Comparison of ENCODE assay signal across 12 cellular contexts in genomic region chr4:158770671-158771070, GRCh38. TPM values are rescaled to one million over a fixed set of nuclear protein-coding genes. Genes with fewer than 3 reads are reported as not detected.
DNase-seq lines count a peak whose midpoint lies in the region; ATAC-seq, FAIRE-seq and TF ChIP-seq lines count a peak whose summit lies in the region.
"Had no signal": no experiment of that assay in that cellular context is flagged by ENCODE, and none has a peak within 500 bp of the region (broad histone marks: within the 10 kb centered on the region; RNA-seq: fewer than 3 reads in every experiment).

No MANE protein-coding gene starts in this region.

- no peak overlapping the region for H2BK12ac ChIP-seq in trophoblast cell (ENCODE audit: low read length)

- WGBS in smooth muscle cell (ENCODE audit: low lambda C conversion rate) = 96% methylated on average over 5 of the region's 5 CpGs
- no CpG with 5 or more reads among the region's 5 CpGs for WGBS in trophoblast cell (ENCODE audit: extremely low coverage, insufficient coverage, insufficient read length)

- H3K36me3 Mint-ChIP-seq in activated naive CD4-positive, alpha-beta T cell treated with anti-CD3 and anti-CD28 coated beads for 36 hours (ENCODE audit: low read depth) = peaks cover 1% of the 10 kb centered on the region
- no peaks in the 10 kb centered on the region for H3K36me3 Mint-ChIP-seq in WTC11

- no peak overlapping the region for H2BK5ac ChIP-seq in trophoblast cell (ENCODE audit: low read depth, low read length, poor library complexity)

- peaks cover 47% of the 10 kb centered on the region for H3K4me1 Mint-ChIP-seq in activated naive CD4-positive, alpha-beta T cell treated with anti-CD3 and anti-CD28 coated beads for 36 hours (ENCODE audit: low read depth)
- H3K4me1 Mint-ChIP-seq in WTC11 = peaks cover 35% of the 10 kb centered on the region

- H3K4me3 Mint-ChIP-seq in activated naive CD4-positive, alpha-beta T cell treated with anti-CD3 and anti-CD28 coated beads for 36 hours = peak overlapping the region; percentile 96
- H3K4me3 Mint-ChIP-seq in WTC11 = peak overlapping the region; percentile 98

- no peak for FAIRE-seq in kidney (lab: Jason Lieb, UNC)
- FAIRE-seq: HTR-8/SVneo had no signal

- TF ChIP-seq CTCF in WTC11 (IDR thresholded peaks at IDR 0.05) (no peak), kidney (IDR thresholded peaks at IDR 0.05; ENCODE audit: borderline replicate concordance, extremely low read depth, insufficient read depth) (no peak), smooth muscle cell (IDR thresholded peaks at IDR 0.05; ENCODE audit: borderline replicate concordance, insufficient read depth, poor library complexity, severe bottlenecking) (no peak), omental fat pad (IDR thresholded peaks at IDR 0.05) (no peak)

- peaks cover 14% of the 10 kb centered on the region for H3F3A ChIP-seq in smooth muscle cell (ENCODE audit: low read depth)

- H4K91ac ChIP-seq in trophoblast cell (ENCODE audit: low read depth, low read length) = no peak overlapping the region

- H3K4me3 ChIP-seq in kidney (ENCODE audit: low read length in 2 of 2) = peak overlapping the region; percentile 66 to 83
- no peak overlapping the region for H3K4me3 ChIP-seq in smooth muscle cell
- no peak overlapping the region for H3K4me3 ChIP-seq in trophoblast cell (ENCODE audit: low read depth, low read length)

- no peak for DNase-seq in activated naive CD4-positive, alpha-beta T cell treated with anti-CD3 and anti-CD28 coated beads for 36 hours
- DNase-seq in activated naive CD4-positive, alpha-beta T cell treated with Interleukin-2 at 50 U/mL for 16 hours = no peak
- DNase-seq in WTC11 (ENCODE audit: low spot score) (no peak), kidney (no peak), smooth muscle cell (lab: John Stamatoyannopoulos, UW; ENCODE audit: unreplicated experiment) (no peak), omental fat pad (ENCODE audit: low spot score) (no peak), trophoblast cell (no peak)
- DNase-seq: activated CD8-positive, alpha-beta memory T cell treated with anti-CD3 and anti-CD28 coated beads for 24 hours; AML-193; cerebellar nuclear complex had no signal

- no peak overlapping the region for H3K4ac ChIP-seq in trophoblast cell (ENCODE audit: low read depth, low read length)

- H3K23ac ChIP-seq in trophoblast cell (ENCODE audit: low read length) = no peak overlapping the region

- H3K4me2 ChIP-seq in smooth muscle cell (peak overlapping the region; percentile 94), trophoblast cell (ENCODE audit: low read length) (no peak overlapping the region)

- H3K9ac ChIP-seq in kidney (ENCODE audit: low read length in 2 of 2) = peak overlapping the region; percentile 8 to 43
- no peak overlapping the region for H3K9ac ChIP-seq in smooth muscle cell (ENCODE audit: low read depth)
- H3K9ac ChIP-seq in trophoblast cell (ENCODE audit: low read length) = no peak overlapping the region

- peaks cover 9% of the 10 kb centered on the region for H4K20me1 ChIP-seq in smooth muscle cell (ENCODE audit: low read depth)

- no peaks in the 10 kb centered on the region for H3K9me3 Mint-ChIP-seq in activated naive CD4-positive, alpha-beta T cell treated with anti-CD3 and anti-CD28 coated beads for 36 hours
- no peaks in the 10 kb centered on the region for H3K9me3 Mint-ChIP-seq in WTC11

- no peak overlapping the region for H4K12ac ChIP-seq in trophoblast cell (ENCODE audit: low read depth, low read length)

- H3K27ac ChIP-seq in kidney (ENCODE audit: low read depth in 2 of 2, low read length in 2 of 2) = peak overlapping the region; percentile 51 to 86
- H3K27ac ChIP-seq in smooth muscle cell (ENCODE audit: low read depth) = no peak overlapping the region
- no peak overlapping the region for H3K27ac ChIP-seq in trophoblast cell (ENCODE audit: low read depth, low read length)

- no peak overlapping the region for H2AK5ac ChIP-seq in trophoblast cell (ENCODE audit: low read length)

- H3K27me3 Mint-ChIP-seq in activated naive CD4-positive, alpha-beta T cell treated with anti-CD3 and anti-CD28 coated beads for 36 hours (ENCODE audit: low read depth) = no peaks in the 10 kb centered on the region
- H3K27me3 Mint-ChIP-seq in WTC11 (ENCODE audit: low read depth) = peaks cover 22% of the 10 kb centered on the region

- POLR2A ChIA-PET in WTC11 (lab: Charles Lee) = no interaction called here

- H3K18ac ChIP-seq in trophoblast cell (ENCODE audit: low read length) = no peak overlapping the region

- no peak overlapping the region for H2BK120ac ChIP-seq in trophoblast cell (ENCODE audit: insufficient read depth, low read length, poor library complexity)

- H3K27me3 ChIP-seq in smooth muscle cell (ENCODE audit: low read depth) = no peaks in the 10 kb centered on the region
- H3K27me3 ChIP-seq in trophoblast cell (ENCODE audit: insufficient read depth, low read length) = peaks cover 4% of the 10 kb centered on the region

- intact Hi-C loops in activated naive CD4-positive, alpha-beta T cell treated with anti-CD3 and anti-CD28 coated beads for 36 hours (cut with micrococcal nuclease) = no loop called here
- intact Hi-C loops in kidney (cut with DNase I) = no loop called here

- H2AFZ ChIP-seq in smooth muscle cell (ENCODE audit: low read depth) (no peak overlapping the region), trophoblast cell (ENCODE audit: insufficient read depth, low read length, poor library complexity) (no peak overlapping the region)

- CTCF ChIA-PET in activated naive CD4-positive, alpha-beta T cell treated with anti-CD3 and anti-CD28 coated beads for 36 hours (lab: Charles Lee) = interaction anchor here (1.1 kb wide), 1 partner anchor 41 kb away, joined by 3 read pairs; no protein-coding TSS in a partner anchor
- CTCF ChIA-PET in WTC11 (lab: Charles Lee) = no interaction called here

- no peak overlapping the region for H4K8ac ChIP-seq in trophoblast cell (ENCODE audit: low read depth, low read length)

- no peak overlapping the region for H3K14ac ChIP-seq in trophoblast cell (ENCODE audit: low read length)

- H3K36me3 ChIP-seq in kidney (ENCODE audit: control insufficient read depth in 1 of 2, insufficient read depth in 2 of 2, low read length in 2 of 2) (no peaks in the 10 kb centered on the region), smooth muscle cell (ENCODE audit: low read depth) (no peaks in the 10 kb centered on the region), trophoblast cell (ENCODE audit: control insufficient read depth in 1 of 2, insufficient read depth in 2 of 2, low read length in 2 of 2) (no peaks in the 10 kb centered on the region)

- ATAC-seq in WTC11 = no peak
- ATAC-seq in HG02970 (IDR thresholded peaks at IDR 0.05; ENCODE audit: low FRiP score, unreplicated experiment) = no peak
- no peak for ATAC-seq in omental fat pad (ENCODE audit: low FRiP score)

- H3K4me1 ChIP-seq in kidney (ENCODE audit: control insufficient read depth in 1 of 2, insufficient read depth in 1 of 2, low read depth in 1 of 2, low read length in 2 of 2) (peaks cover 16 to 19% of the 10 kb centered on the region in 2 donors), smooth muscle cell (ENCODE audit: low read depth) (peaks cover 11% of the 10 kb centered on the region), trophoblast cell (ENCODE audit: control insufficient read depth in 1 of 2, insufficient read depth in 2 of 2, low read length in 2 of 2) (peaks cover 2% of the 10 kb centered on the region in 2 experiments)

- H3K9me3 ChIP-seq in kidney (ENCODE audit: control insufficient read depth in 1 of 2, low read length in 2 of 2) (no peaks in the 10 kb centered on the region), smooth muscle cell (replicated peaks; ENCODE audit: low read depth) (no peaks in the 10 kb centered on the region), trophoblast cell (ENCODE audit: insufficient read depth, low read depth, low read length) (no peaks in the 10 kb centered on the region)

- H3K79me2 ChIP-seq in smooth muscle cell (ENCODE audit: low read depth) (peaks cover 43% of the 10 kb centered on the region), trophoblast cell (ENCODE audit: control insufficient read depth, insufficient read depth, low read length, poor library complexity) (peaks cover 8% of the 10 kb centered on the region)

- H3K27ac Mint-ChIP-seq in activated naive CD4-positive, alpha-beta T cell treated with anti-CD3 and anti-CD28 coated beads for 36 hours = no peak overlapping the region
- no peak overlapping the region for H3K27ac Mint-ChIP-seq in WTC11

- H3K79me1 ChIP-seq in trophoblast cell (ENCODE audit: low read length) = peaks cover 8% of the 10 kb centered on the region

TF ChIP-seq in WTC11, 78 proteins besides CTCF, POLR2A, EP300 and RAD21:
- TF ChIP-seq EMX1 (CRISPR knock-in tag; IDR thresholded peaks at IDR 0.05) = no peak

RNA-seq across cellular contexts. Expression of gene FNIP2, which starts 1.8 kb away (rescaled TPM):
- 10 to 100 TPM; 10.1 to 11.3 TPM for total RNA-seq in activated naive CD4-positive, alpha-beta T cell treated with anti-CD3 and anti-CD28 coated beads for 36 hours
- total RNA-seq in WTC11 (2021) = 8.2 to 10.2 TPM (median 8.6 TPM) in 3 replicates
- 65.1 TPM for total RNA-seq in kidney
- polyA plus RNA-seq in kidney (ENCODE audit: insufficient read depth, low read depth, low replicate concordance) = 13.2 TPM
- 27.6 and 36.3 TPM in 2 replicates for total RNA-seq in smooth muscle cell
- 10.4 and 11.2 TPM in 2 replicates for polyA plus RNA-seq in smooth muscle cell
- 100 to 1,000 TPM in 1 of 4 donors, 10 to 100 TPM in 3; 56.4 to 125 (median 73.4) TPM for total RNA-seq in omental fat pad
- 8.2 and 8.8 TPM in 2 replicates for polyA plus RNA-seq in trophoblast cell (2013)

RNA-seq across cellular contexts. Expression of gene PPID, which starts 47.5 kb away (rescaled TPM):
- total RNA-seq in activated naive CD4-positive, alpha-beta T cell treated with anti-CD3 and anti-CD28 coated beads for 36 hours = 10 to 100 TPM; 55.4 to 55.6 TPM
- 38.3 to 40.5 TPM (median 40.3 TPM) in 3 replicates for total RNA-seq in WTC11 (2021)
- 15.7 TPM for total RNA-seq in kidney
- 41.9 TPM for polyA plus RNA-seq in kidney (ENCODE audit: insufficient read depth, low read depth, low replicate concordance)
- total RNA-seq in smooth muscle cell = 32.1 and 33.2 TPM in 2 replicates
- 33.1 and 33.7 TPM in 2 replicates for polyA plus RNA-seq in smooth muscle cell
- 10 to 100 TPM; 15.6 to 23.9 (median 20.4) TPM for total RNA-seq in omental fat pad
- 31.1 and 32.2 TPM in 2 replicates for polyA plus RNA-seq in trophoblast cell (2013)

Comparison
In these comparisons a context has a peak if more than half of its experiments do, and no peak if none do; other contexts are left out.
1. H3K27ac ChIP-seq: peak in kidney (2 of 2); none in smooth muscle cell (single experiment) and trophoblast cell (single experiment).
2. H3K4me3 ChIP-seq: peak in kidney (2 of 2); none in smooth muscle cell (single experiment) and trophoblast cell (single experiment).
3. H3K9ac ChIP-seq: peak in kidney (2 of 2); none in smooth muscle cell (single experiment) and trophoblast cell (single experiment).